Comparison of ENCODE assay signal across 11 cellular contexts in genomic region chr15:48433226-48433886, GRCh38.
A peak's percentile ranks its signal among the peaks of the same experiment; 100 is the strongest.
DNase-seq lines count a peak whose midpoint lies in the region; ATAC-seq and TF ChIP-seq lines count a peak whose summit lies in the region.
"Had no signal": no experiment of that assay in that cellular context is flagged by ENCODE, and none has a peak within 500 bp of the region (broad histone marks: within the 10 kb centered on the region; RNA-seq: fewer than 3 reads in every experiment).

No MANE protein-coding gene starts in this region.

- no peak overlapping the region for H3K4me2 ChIP-seq in OCI-LY7 (ENCODE audit: low read length)

- peak; percentile 35 for DNase-seq in adipocyte (ENCODE audit: low read depth)
- no peak for DNase-seq in activated CD4-positive, alpha-beta memory T cell treated with anti-CD3 and anti-CD28 coated beads, Interleukin-2, amount 10 ng/mL, durations not matched to agents 7 days and 5 days
- DNase-seq in OCI-LY7 (ENCODE audit: low spot score) = no peak
- no peak for DNase-seq in SKM-1 treated with dmso at 0.1 percent for 144 hours (lab: John Stamatoyannopoulos, UW; ENCODE audit: unreplicated experiment)
- DNase-seq: AML-193, NCI-H1417 treated with DMSO at 0.1 percent for 48 hours had no signal

- H3K27me3 Mint-ChIP-seq in activated CD4-positive, alpha-beta memory T cell treated with anti-CD3 and anti-CD28 coated beads, Interleukin-2, amount 10 ng/mL, durations not matched to agents 7 days and 5 days = no peaks in the 10 kb centered on the region
- H3K27me3 Mint-ChIP-seq: brain had no signal

- no peaks in the 10 kb centered on the region for H3K36me3 Mint-ChIP-seq in activated CD4-positive, alpha-beta memory T cell treated with anti-CD3 and anti-CD28 coated beads, Interleukin-2, amount 10 ng/mL, durations not matched to agents 7 days and 5 days (ENCODE audit: low read depth)

- H3K9me2 ChIP-seq in OCI-LY7 (ENCODE audit: insufficient read depth, low read length) = no peaks in the 10 kb centered on the region

- H3K27ac ChIP-seq in ACC112 (ENCODE audit: low read depth, low read length) (peak overlapping the region; percentile 4; the same call in 1 of the 2 replicates), OCI-LY7 (ENCODE audit: low read depth, low read length, poor library complexity, severe bottlenecking) (no peak overlapping the region)

- BruUV-seq in OCI-LY7 (replicated peaks; lab: Mats Ljungman, UMichigan) = no TSS peak

- H3K4me1 Mint-ChIP-seq in activated CD4-positive, alpha-beta memory T cell treated with anti-CD3 and anti-CD28 coated beads, Interleukin-2, amount 10 ng/mL, durations not matched to agents 7 days and 5 days = peaks cover 5% of the 10 kb centered on the region
- H3K4me1 Mint-ChIP-seq: brain had no signal

- TF ChIP-seq CTCF in OCI-LY7 (conservative IDR thresholded peaks at IDR 0.05; ENCODE audit: low read length) = no peak

- no peaks in the 10 kb centered on the region for H4K20me1 ChIP-seq in OCI-LY7 (ENCODE audit: insufficient read depth, low read length)

- H3K4me3 ChIP-seq in ACC112 (ENCODE audit: low read depth, low read length) (no peak overlapping the region), adipocyte (ENCODE audit: low read length) (peak overlapping the region; percentile 13), OCI-LY7 (ENCODE audit: low read depth, low read length, poor library complexity, severe bottlenecking) (no peak overlapping the region)

- H3K36me3 ChIP-seq in ACC112 (ENCODE audit: insufficient read depth, low read length) = peaks cover 81% of the 10 kb centered on the region
- peaks cover 93% of the 10 kb centered on the region for H3K36me3 ChIP-seq in adipocyte (ENCODE audit: control insufficient read depth, insufficient read depth, low read length, severe bottlenecking)
- H3K36me3 ChIP-seq in OCI-LY7 (ENCODE audit: insufficient read depth, low read length) = no peaks in the 10 kb centered on the region

- no peaks in the 10 kb centered on the region for H3K79me2 ChIP-seq in ACC112 (ENCODE audit: control insufficient read depth, insufficient read depth, low read length, unreplicated experiment)
- H3K79me2 ChIP-seq in OCI-LY7 (ENCODE audit: insufficient read depth, low read depth, low read length) = no peaks in the 10 kb centered on the region

- no peaks in the 10 kb centered on the region for H3K9me3 Mint-ChIP-seq in activated CD4-positive, alpha-beta memory T cell treated with anti-CD3 and anti-CD28 coated beads, Interleukin-2, amount 10 ng/mL, durations not matched to agents 7 days and 5 days
- H3K9me3 Mint-ChIP-seq: brain had no signal

- H3K9ac ChIP-seq in adipocyte (ENCODE audit: low read length) = peak overlapping the region; percentile 45

- no peak overlapping the region for H3K27ac Mint-ChIP-seq in activated CD4-positive, alpha-beta memory T cell treated with anti-CD3 and anti-CD28 coated beads, Interleukin-2, amount 10 ng/mL, durations not matched to agents 7 days and 5 days
- H3K27ac Mint-ChIP-seq: brain had no signal

- POLR2A ChIA-PET in activated CD4-positive, alpha-beta memory T cell treated with anti-CD3 and anti-CD28 coated beads, Interleukin-2, amount 10 ng/mL, durations not matched to agents 7 days and 5 days (lab: Charles Lee) = no interaction called here
- POLR2A ChIA-PET in OCI-LY7 (lab: Charles Lee) = no interaction called here

- no peak overlapping the region for H3K4me3 Mint-ChIP-seq in activated CD4-positive, alpha-beta memory T cell treated with anti-CD3 and anti-CD28 coated beads, Interleukin-2, amount 10 ng/mL, durations not matched to agents 7 days and 5 days
- H3K4me3 Mint-ChIP-seq: brain had no signal

- intact Hi-C loops in OCI-LY7 (cut with micrococcal nuclease; ENCODE audit: unreplicated experiment) = no loop called here

- CTCF ChIA-PET in activated CD4-positive, alpha-beta memory T cell treated with anti-CD3 and anti-CD28 coated beads, Interleukin-2, amount 10 ng/mL, durations not matched to agents 7 days and 5 days (lab: Charles Lee) = no interaction called here
- CTCF ChIA-PET in OCI-LY7 (lab: Charles Lee; ENCODE audit: unreplicated experiment) = no interaction called here

- H3K27me3 ChIP-seq in ACC112 (ENCODE audit: insufficient read depth, low read length) = no peaks in the 10 kb centered on the region
- no peaks in the 10 kb centered on the region for H3K27me3 ChIP-seq in adipocyte (replicated peaks; ENCODE audit: control insufficient read depth, insufficient read depth, low read length)

- H3K4me1 ChIP-seq in ACC112 (ENCODE audit: control insufficient read depth, insufficient read depth, low read length, unreplicated experiment) (peaks cover 15% of the 10 kb centered on the region), adipocyte (ENCODE audit: control insufficient read depth, insufficient read depth, low read length) (peaks cover 36% of the 10 kb centered on the region), OCI-LY7 (ENCODE audit: insufficient read depth, low read length, poor library complexity, severe bottlenecking) (no peaks in the 10 kb centered on the region)

- H2AFZ ChIP-seq in ACC112 (ENCODE audit: low read length, unreplicated experiment) (no peak overlapping the region), OCI-LY7 (ENCODE audit: low read length) (no peak overlapping the region)

- H3K9me3 ChIP-seq in adipocyte (ENCODE audit: control insufficient read depth, low read length) = no peaks in the 10 kb centered on the region
- no peaks in the 10 kb centered on the region for H3K9me3 ChIP-seq in OCI-LY7 (ENCODE audit: low read length)

- peak; percentile 79 for ATAC-seq in GM19025 (IDR thresholded peaks at IDR 0.05; ENCODE audit: low read depth, unreplicated experiment)
- ATAC-seq in HG03064 (IDR thresholded peaks at IDR 0.05; ENCODE audit: low read depth, unreplicated experiment) = peak; percentile 79
- no peak for ATAC-seq in HG02970 (IDR thresholded peaks at IDR 0.05; ENCODE audit: low FRiP score, unreplicated experiment)
